In genomic region chr6:32415521-32416019, GRCh38 we compare ENCODE assay signal across 8 cellular contexts. TPM values are rescaled to one million over a fixed set of nuclear protein-coding genes. Genes with fewer than 3 reads are reported as not detected.
A peak's percentile ranks its signal among the peaks of the same experiment; 100 is the strongest.
DNase-seq lines count a peak whose midpoint lies in the region; ATAC-seq and TF ChIP-seq lines count a peak whose summit lies in the region.

No MANE protein-coding gene starts in this region.

- no peak overlapping the region for H3K27ac Mint-ChIP-seq in Calu3 (ENCODE audit: unreplicated experiment)

- H3K9me3 ChIP-seq in HUES64 (ENCODE audit: insufficient read depth, low read depth, low read length) (no peaks in the 10 kb centered on the region), suprapubic skin (no peaks in the 10 kb centered on the region)

- no peak overlapping the region for H3K9ac ChIP-seq in HUES64 (ENCODE audit: low read depth, low read length)

- CTCF ChIA-PET in Calu3 (lab: Charles Lee) = interaction anchor here (0.6 to 3.6 kb wide), 3 partner anchors 285 to 385 kb away, joined by 7 to 14 read pairs (median 13); no protein-coding TSS in a partner anchor

- WGBS in HUES64 = 18% methylated on average over 13 of the region's 13 CpGs
- WGBS in suprapubic skin = 7% methylated on average over 13 of the region's 13 CpGs

- TF ChIP-seq EP300 in suprapubic skin (IDR thresholded peaks at IDR 0.05) = no peak

- TF ChIP-seq POLR2A in suprapubic skin (IDR thresholded peaks at IDR 0.05) = no peak

- H3K36me3 ChIP-seq in HUES64 (ENCODE audit: insufficient read depth, low read length) (no peaks in the 10 kb centered on the region), suprapubic skin (no peaks in the 10 kb centered on the region)

- H3K4me1 Mint-ChIP-seq in Calu3 (ENCODE audit: low read depth, unreplicated experiment) = peaks cover 21% of the 10 kb centered on the region

- intact Hi-C loops in Calu3 (cut with micrococcal nuclease; ENCODE audit: unreplicated experiment) = loop anchor here (10.0 kb wide), 1 partner anchor 449 kb away; no protein-coding TSS in a partner anchor

- H3K4me1 ChIP-seq in HUES64 (ENCODE audit: insufficient read depth, low read length) (no peaks in the 10 kb centered on the region), suprapubic skin (peaks cover 10% of the 10 kb centered on the region)

- peak overlapping the region; percentile 39 for H3K4me3 ChIP-seq in HUES64 (ENCODE audit: low read length)
- no peak overlapping the region for H3K4me3 ChIP-seq in fibroblast of villous mesenchyme (ENCODE audit: low read depth, low read length)
- H3K4me3 ChIP-seq in suprapubic skin = no peak overlapping the region

- H3K9me3 Mint-ChIP-seq in Calu3 (ENCODE audit: low read depth, unreplicated experiment) = no peaks in the 10 kb centered on the region

- TF ChIP-seq CTCF in Calu3 (IDR thresholded peaks at IDR 0.05; ENCODE audit: unreplicated experiment) (peak; percentile 100), fibroblast of villous mesenchyme (IDR thresholded peaks at IDR 0.05; ENCODE audit: insufficient read depth, low read depth, low read length) (peak; percentile 99), suprapubic skin (IDR thresholded peaks at IDR 0.05) (peak; percentile 93 to 98)

- H3K4me3 Mint-ChIP-seq in Calu3 (ENCODE audit: low read depth, unreplicated experiment) = no peak overlapping the region

- H3K27ac ChIP-seq in HUES64 (ENCODE audit: low read depth, low read length) (no peak overlapping the region), suprapubic skin (no peak overlapping the region)

- peak; percentile 87 for DNase-seq in Calu3
- peak; percentile 62 for DNase-seq in RPMI7951 (ENCODE audit: low read depth)
- peak; percentile 47 to 59 for DNase-seq in activated T-helper 1 cell treated with anti-CD3 and anti-CD28 coated beads, Interleukin-2, amount 50 U/mL, for 16 hours (ENCODE audit: low read depth in 1 of 2, low spot score in 1 of 2)
- DNase-seq in fibroblast of villous mesenchyme (ENCODE audit: low read depth) = peak; percentile 71
- peak in 43 of 56 donors; percentile 1 to 77 (median 28) for DNase-seq in nucleus accumbens (lab: John Stamatoyannopoulos, UW)
- DNase-seq in suprapubic skin (ENCODE audit: low spot score in 2 of 2) = peak; percentile 83 to 84

- H3K27me3 Mint-ChIP-seq in Calu3 (ENCODE audit: unreplicated experiment) = peaks cover 93% of the 10 kb centered on the region

- no peak for ATAC-seq in GM18907 (IDR thresholded peaks at IDR 0.05; ENCODE audit: unreplicated experiment)

- no peaks in the 10 kb centered on the region for H3K36me3 Mint-ChIP-seq in Calu3 (ENCODE audit: insufficient read depth, unreplicated experiment)

- no TSS peak for BruUV-seq in Calu3 (replicated peaks; lab: Mats Ljungman, UMichigan)

- H3K27me3 ChIP-seq in HUES64 (ENCODE audit: insufficient read depth, low read length) (peaks cover 14% of the 10 kb centered on the region), suprapubic skin (peaks cover 44% of the 10 kb centered on the region)

RNA-seq across cellular contexts. Expression of gene BTNL2, which starts 8.6 kb away (rescaled TPM):
- total RNA-seq in Calu3 (2022) (not detected in 2 replicates), fibroblast of villous mesenchyme (not detected in 2 replicates), suprapubic skin (not detected)
- not detected for polyA plus RNA-seq in HUES64 (2013, experiment 1 of 2)
- polyA plus RNA-seq in HUES64 (2013, experiment 2 of 2) = not detected
- total RNA-seq in RPMI7951 (2014; rRNA removed; shearing (Covaris generic)) = not detected in 2 replicates

RNA-seq across cellular contexts. Expression of gene HLA-DRA, which starts 24.1 kb away (rescaled TPM):
- total RNA-seq in Calu3 (2022) (173 and 283 TPM in 2 replicates), fibroblast of villous mesenchyme (not detected in 2 replicates), suprapubic skin (100 to 1,000 TPM; 126 to 261 (median 220) TPM)
- 0.40 TPM for polyA plus RNA-seq in HUES64 (2013, experiment 1 of 2)
- polyA plus RNA-seq in HUES64 (2013, experiment 2 of 2) = 0.32 TPM
- total RNA-seq in RPMI7951 (2014; rRNA removed; shearing (Covaris generic)) = 18.8 and 21.4 TPM in 2 replicates

RNA-seq across cellular contexts. Expression of gene TSBP1, which starts 43.9 kb away (rescaled TPM):
- not detected in 2 replicates for total RNA-seq in Calu3 (2022)
- not detected for polyA plus RNA-seq in HUES64 (2013, experiment 1 of 2)
- polyA plus RNA-seq in HUES64 (2013, experiment 2 of 2) = not detected
- total RNA-seq in RPMI7951 (2014; rRNA removed; shearing (Covaris generic)) = not detected in 2 replicates
- total RNA-seq in fibroblast of villous mesenchyme = under 0.01 TPM in 1 of 2 replicates, not detected in the other
- total RNA-seq in suprapubic skin = not detected

Comparison
In these comparisons a context has a peak if more than half of its experiments do, and no peak if none do; other contexts are left out.
1. DNase-seq: peak in every context shown above with its lines; median percentile 87 in Calu3; 84 in suprapubic skin; 71 in fibroblast of villous mesenchyme; 62 in RPMI7951; 53 in activated T-helper 1 cell treated with anti-CD3 and anti-CD28 coated beads, Interleukin-2, amount 50 U/mL, for 16 hours; 28 in nucleus accumbens.
2. RNA of gene HLA-DRA, which starts 24.1 kb away (total RNA-seq): 173 to 283 TPM in Calu3, 126 to 261 TPM in suprapubic skin and 18.8 to 21.4 TPM in RPMI7951; not detected in fibroblast of villous mesenchyme; every median in the first group is over 10 times any median in the second.
3. Peak in every context shown above with its lines, with median percentiles within 50 percentile points of each other: CTCF ChIP-seq.